In the genomic region with DNA sequence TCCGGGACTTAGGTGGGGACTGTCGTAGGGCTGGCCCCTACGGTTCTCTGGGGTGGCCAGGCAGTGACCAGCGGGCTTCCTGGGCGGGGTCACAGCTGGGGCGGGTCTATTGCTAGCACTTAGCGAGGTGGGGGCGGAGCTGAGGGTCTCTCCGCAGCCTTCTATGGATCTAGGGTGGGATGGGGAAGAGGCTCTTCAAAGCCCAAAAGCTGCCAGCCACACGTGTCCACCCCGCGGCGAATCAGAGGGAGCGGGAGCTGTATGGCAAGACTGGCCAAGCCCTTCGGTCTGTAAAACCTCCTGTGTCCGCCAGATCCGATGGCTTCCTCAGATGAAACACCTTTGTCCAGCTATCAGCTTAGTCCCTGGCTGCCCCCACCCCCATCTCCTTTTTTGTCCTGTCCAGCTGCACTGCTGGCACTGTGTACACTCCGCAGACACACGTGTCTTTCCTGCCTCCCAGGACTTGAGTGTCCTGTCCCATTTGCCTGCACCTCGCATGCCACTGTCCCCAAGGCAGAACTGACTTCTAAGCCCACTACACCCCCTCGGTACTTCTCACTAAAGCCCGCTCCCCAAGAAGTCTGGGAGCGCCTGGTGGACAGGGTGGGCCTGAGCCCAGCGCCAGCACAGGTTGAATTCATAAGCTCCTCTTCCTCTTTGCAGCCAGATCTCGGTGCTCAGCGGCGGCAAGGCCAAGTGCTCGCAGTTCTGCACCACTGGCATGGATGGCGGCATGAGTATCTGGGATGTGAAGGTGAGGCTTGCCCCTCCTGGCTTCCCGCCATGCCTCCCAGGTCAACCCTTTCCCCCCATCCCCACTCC, we compare ENCODE assay signal across 8 cellular contexts. TPM values are rescaled to one million over a fixed set of nuclear protein-coding genes. Genes with fewer than 3 reads are reported as not detected.
DNase-seq lines count a peak whose midpoint lies in the region; ATAC-seq, FAIRE-seq and TF ChIP-seq lines count a peak whose summit lies in the region.

No MANE protein-coding gene starts in this region.

- TF ChIP-seq CTCF in adrenal gland (IDR thresholded peaks at IDR 0.05), result no peak
- no peak for TF ChIP-seq CTCF in kidney (IDR thresholded peaks at IDR 0.05; ENCODE audit: borderline replicate concordance, extremely low read depth, insufficient read depth)
- TF ChIP-seq CTCF in testis (IDR thresholded peaks at IDR 0.05), result no peak

- no peak for FAIRE-seq in kidney (lab: Jason Lieb, UNC)

- H3K27ac Mint-ChIP-seq in IgD-negative memory B cell, result peak overlapping the region; percentile 90 to 96 (median 93)

- H3K4me3 ChIP-seq in BLaER1 (peak overlapping the region; percentile 72), adrenal gland (peak overlapping the region in 2 of 4 donors; percentile 25 to 59), kidney (ENCODE audit: low read length in 2 of 2) (peak overlapping the region; percentile 73 to 75), testis (peak overlapping the region; percentile 60 to 68)

- H3K4me1 Mint-ChIP-seq in IgD-negative memory B cell, result peaks cover 9 to 13% (median 13%) of the 10 kb centered on the region in 3 donors

- 35 to 43% (median 37%) methylated on average over 18 to 30 of the region's 30 CpGs for WGBS in adrenal gland, 4 donors
- 30% methylated on average over 12 to 30 of the region's 30 CpGs for WGBS in testis, 2 donors

- H3K27me3 Mint-ChIP-seq in IgD-negative memory B cell, result no peaks in the 10 kb centered on the region

- peak overlapping the region; percentile 94 for H3K4me2 ChIP-seq in BLaER1

- H4K20me1 ChIP-seq in BLaER1, result peaks cover 75% of the 10 kb centered on the region

- H3K36me3 Mint-ChIP-seq in IgD-negative memory B cell, result peaks cover 1% of the 10 kb centered on the region

- DNase-seq in adrenal gland (peak in 5 of 7 donors; percentile 48 to 69 (median 57)), kidney (peak; percentile 88), testis (no peak), GM19240 (ENCODE audit: insufficient read length, low spot score) (no peak)

- H3K4me1 ChIP-seq in BLaER1, result peaks cover 25% of the 10 kb centered on the region
- peaks cover 12 to 17% of the 10 kb centered on the region in 2 donors for H3K4me1 ChIP-seq in adrenal gland (replicated peaks in 1 of 2)
- peaks cover 0 to 6% of the 10 kb centered on the region in 2 donors for H3K4me1 ChIP-seq in kidney (ENCODE audit: control insufficient read depth in 1 of 2, insufficient read depth in 1 of 2, low read depth in 1 of 2, low read length in 2 of 2)
- peaks cover 4% of the 10 kb centered on the region for H3K4me1 ChIP-seq in testis

- H3K36me3 ChIP-seq in BLaER1 (peaks cover 81% of the 10 kb centered on the region), adrenal gland (replicated peaks in 1 of 2) (peaks cover 0 to 76% of the 10 kb centered on the region in 2 donors), kidney (ENCODE audit: control insufficient read depth in 1 of 2, insufficient read depth in 2 of 2, low read length in 2 of 2) (peaks cover 9 to 18% of the 10 kb centered on the region in 2 donors), testis (ENCODE audit: low read depth, missing control alignments) (no peaks in the 10 kb centered on the region)

- no peaks in the 10 kb centered on the region for H3K9me3 ChIP-seq in BLaER1
- H3K9me3 ChIP-seq in adrenal gland (replicated peaks in 1 of 3), result no peaks in the 10 kb centered on the region
- H3K9me3 ChIP-seq in kidney (ENCODE audit: control insufficient read depth in 1 of 2, low read length in 2 of 2), result no peaks in the 10 kb centered on the region
- H3K9me3 ChIP-seq in testis, result no peaks in the 10 kb centered on the region

- intact Hi-C loops in adrenal gland (cut with DNase I) (no loop called here), kidney (cut with DNase I) (no loop called here), testis (cut with DNase I; ENCODE audit: low total_unique reads) (no loop called here)

- no peak for ATAC-seq in HG03135 (IDR thresholded peaks at IDR 0.05; ENCODE audit: unreplicated experiment)
- no peak for ATAC-seq in HG03571 (IDR thresholded peaks at IDR 0.05; ENCODE audit: unreplicated experiment)

- no peak for TF ChIP-seq POLR2A in adrenal gland (IDR thresholded peaks at IDR 0.05)
- TF ChIP-seq POLR2A in testis (IDR thresholded peaks at IDR 0.05), result no peak

- H3K9me3 Mint-ChIP-seq in IgD-negative memory B cell, result no peaks in the 10 kb centered on the region

- H3K27ac ChIP-seq in BLaER1 (peak overlapping the region; percentile 49; the same call in 1 of the 2 replicates), adrenal gland (peak overlapping the region; percentile 17 to 79 (median 40)), kidney (ENCODE audit: low read depth in 2 of 2, low read length in 2 of 2) (peak overlapping the region in 1 of 2 donors; percentile 67), testis (peak overlapping the region in 1 of 2 donors; percentile 71)

- peak overlapping the region; percentile 80 to 95 (median 90) for H3K4me3 Mint-ChIP-seq in IgD-negative memory B cell

- H3K9ac ChIP-seq in BLaER1 (peak overlapping the region; percentile 70), kidney (ENCODE audit: low read length in 2 of 2) (peak overlapping the region in 1 of 2 donors; percentile 67)

- H3K27me3 ChIP-seq in BLaER1 (no peaks in the 10 kb centered on the region), adrenal gland (no peaks in the 10 kb centered on the region), testis (no peaks in the 10 kb centered on the region)

RNA-seq across cellular contexts. Expression of a gene that starts 14.8 kb away (rescaled TPM):
- polyA plus RNA-seq in IgD-negative memory B cell, result 33.8 TPM
- 100 to 1,000 TPM in 1 of 8 donors, 10 to 100 TPM in 7; 43.6 to 126 (median 87.2) TPM for total RNA-seq in adrenal gland
- polyA plus RNA-seq in adrenal gland, result 100 to 1,000 TPM in 1 of 3 donors, 10 to 100 TPM in 2; 87.8 to 187 (median 95.8) TPM
- 84.7 TPM for total RNA-seq in kidney
- polyA plus RNA-seq in kidney (ENCODE audit: insufficient read depth, low read depth, low replicate concordance), result 119 TPM
- total RNA-seq in testis, result 10 to 100 TPM; 50.5 to 74.0 TPM
- polyA plus RNA-seq in testis (ENCODE audit: insufficient read depth, low read depth, low replicate concordance), result 126 TPM

RNA-seq across cellular contexts. Expression of a gene that starts 15.2 kb away (rescaled TPM):
- polyA plus RNA-seq in IgD-negative memory B cell (162 TPM), adrenal gland (100 to 1,000 TPM; 141 to 287 (median 208) TPM), kidney (ENCODE audit: insufficient read depth, low read depth, low replicate concordance) (141 TPM), testis (ENCODE audit: insufficient read depth, low read depth, low replicate concordance) (174 TPM)
- total RNA-seq in adrenal gland (100 to 1,000 TPM in 1 of 8 donors, 10 to 100 TPM in 7; 59.0 to 101 (median 76.7) TPM), kidney (79.0 TPM), testis (100 to 1,000 TPM in 1 of 2 donors, 10 to 100 TPM in 1; 91.2 to 123 TPM)

RNA-seq across cellular contexts. Expression of a gene that starts 19.0 kb away (rescaled TPM):
- polyA plus RNA-seq in IgD-negative memory B cell (728 TPM), adrenal gland (10 to 100 TPM; 57.2 to 97.9 (median 90.7) TPM), kidney (ENCODE audit: insufficient read depth, low read depth, low replicate concordance) (74.1 TPM), testis (ENCODE audit: insufficient read depth, low read depth, low replicate concordance) (64.6 TPM)
- total RNA-seq in adrenal gland (100 to 1,000 TPM in 5 of 8 donors, 10 to 100 TPM in 3; 74.3 to 353 (median 117) TPM), kidney (216 TPM), testis (10 to 100 TPM; 50.5 to 64.9 TPM)

RNA-seq across cellular contexts. Expression of a gene that starts 45.0 kb away (rescaled TPM):
- 5.5 TPM for polyA plus RNA-seq in IgD-negative memory B cell
- total RNA-seq in adrenal gland, result 1 to 10 TPM; 4.5 to 9.2 (median 6.4) TPM
- polyA plus RNA-seq in adrenal gland, result 1 to 10 TPM; 2.5 to 6.5 (median 3.6) TPM
- total RNA-seq in kidney, result 5.4 TPM
- polyA plus RNA-seq in kidney (ENCODE audit: insufficient read depth, low read depth, low replicate concordance), result 2.9 TPM
- 10 to 100 TPM; 13.6 to 14.4 TPM for total RNA-seq in testis
- 6.1 TPM for polyA plus RNA-seq in testis (ENCODE audit: insufficient read depth, low read depth, low replicate concordance)

RNA-seq across cellular contexts. Expression of a gene that starts 45.2 kb away (rescaled TPM):
- polyA plus RNA-seq in IgD-negative memory B cell (28.7 TPM), adrenal gland (10 to 100 TPM; 16.0 to 40.1 (median 38.0) TPM), kidney (ENCODE audit: insufficient read depth, low read depth, low replicate concordance) (24.2 TPM), testis (ENCODE audit: insufficient read depth, low read depth, low replicate concordance) (82.4 TPM)
- total RNA-seq in adrenal gland (10 to 100 TPM; 21.8 to 40.5 (median 27.6) TPM), kidney (28.9 TPM), testis (100 to 1,000 TPM; 107 to 130 TPM)

Comparison
In these comparisons a context has a peak if more than half of its experiments do, and no peak if none do; other contexts are left out.
1. DNase-seq: peak in adrenal gland (5 of 7) and kidney (single experiment); none in testis (single experiment) and GM19240 (single experiment).